13 cellular contexts compared by ENCODE assay signal in the genomic region with DNA sequence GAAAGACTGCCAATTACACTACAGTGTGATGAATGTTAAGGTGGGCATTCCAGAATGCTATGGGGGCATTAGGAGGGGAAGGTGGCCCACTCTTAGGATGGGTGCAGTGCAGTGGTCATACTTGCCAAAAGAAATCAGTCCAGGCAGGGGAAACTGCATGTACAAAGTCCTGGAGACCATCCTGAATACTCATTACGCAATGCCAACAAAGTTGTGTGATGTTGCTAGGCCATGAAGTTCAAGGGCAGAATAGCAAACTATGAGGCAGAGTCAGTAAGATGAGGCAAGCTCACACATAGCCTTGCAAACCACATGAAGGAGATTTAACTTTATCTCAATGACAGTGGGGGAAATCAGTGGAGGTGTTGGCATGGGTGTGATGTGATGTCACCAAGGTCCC.
"Had no signal": no experiment of that assay in that cellular context is flagged by ENCODE, and none has a peak within 500 bp of the region (broad histone marks: within the 10 kb centered on the region; RNA-seq: fewer than 3 reads in every experiment).

No MANE protein-coding gene starts in this region.

- ATAC-seq: activated T-helper 17 cell treated with anti-CD3 and anti-CD28 coated beads, Interleukin-2, amount 50 U/mL, for 72 hours; gastroesophageal sphincter; left ventricle myocardium superior had no signal

- H3K36me3 ChIP-seq: gastroesophageal sphincter, ovary had no signal

- DNase-seq: activated B cell treated with CpG ODN at 0.5 μM for 24 hours; activated CD4-positive, alpha-beta T cell treated with anti-CD3 and anti-CD28 coated beads, Interleukin-2, amount 10 ng/mL, durations not matched to agents 7 days and 5 days; activated CD8-positive, alpha-beta memory T cell treated with anti-CD3 and anti-CD28 coated beads for 24 hours; activated naive CD4-positive, alpha-beta T cell treated with anti-CD3 and anti-CD28 coated beads for 36 hours; activated T-cell treated with anti-CD3 and anti-CD28 coated beads for 4 hours; cortex of kidney; kidney; left ventricle myocardium superior; ovary; T-helper 9 cell had no signal

- H3K27ac ChIP-seq: gastroesophageal sphincter, ovary had no signal

- FAIRE-seq: kidney, urothelium cell line had no signal

- H3K9me3 ChIP-seq: gastroesophageal sphincter, ovary had no signal

- H3K27me3 ChIP-seq: ovary had no signal

- H3K4me3 ChIP-seq: gastroesophageal sphincter, ovary had no signal
